8 cellular contexts compared by ENCODE assay signal in the genomic region with DNA sequence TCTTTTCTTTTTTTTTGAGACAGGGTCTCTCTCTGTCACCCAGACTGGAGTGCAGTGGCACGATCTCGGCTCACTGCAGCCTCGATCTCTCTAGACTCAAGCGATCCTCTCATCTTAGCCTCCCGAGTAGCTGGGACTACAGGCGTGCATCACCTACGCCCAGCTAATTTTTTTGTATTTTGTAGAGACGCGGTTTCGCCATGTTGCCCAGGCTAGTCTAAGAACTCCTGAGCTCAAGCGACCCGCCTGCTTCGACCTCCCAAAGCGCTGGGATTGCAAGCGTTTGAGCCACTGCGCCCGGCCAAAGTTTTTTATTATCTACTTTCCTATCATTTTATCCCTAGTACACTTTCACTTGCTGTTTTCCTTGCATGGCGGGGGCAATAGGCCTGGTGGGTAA. TPM values are rescaled to one million over a fixed set of nuclear protein-coding genes. Genes with fewer than 3 reads are reported as not detected.
DNase-seq lines count a peak whose midpoint lies in the region; ATAC-seq, FAIRE-seq and TF ChIP-seq lines count a peak whose summit lies in the region.
"Had no signal": no experiment of that assay in that cellular context is flagged by ENCODE, and none has a peak within 500 bp of the region (broad histone marks: within the 10 kb centered on the region; RNA-seq: fewer than 3 reads in every experiment).

No MANE protein-coding gene starts in this region.

- H3K4me1 ChIP-seq in GM23248 (ENCODE audit: insufficient read depth), result peaks cover 28% of the 10 kb centered on the region
- H3K4me1 ChIP-seq in PC-3 (ENCODE audit: insufficient read depth, low read length), result peaks cover 45% of the 10 kb centered on the region
- H3K4me1 ChIP-seq in endothelial cell of umbilical vein (ENCODE audit: control insufficient read depth, extremely low read depth, insufficient read depth, low read length), result peaks cover 21% of the 10 kb centered on the region
- peaks cover 13% of the 10 kb centered on the region for H3K4me1 ChIP-seq in psoas muscle

- no TSS peak for BruUV-seq in PC-3 (replicated peaks; lab: Mats Ljungman, UMichigan)
- no TSS peak for BruUV-seq in endothelial cell of umbilical vein (replicated peaks; lab: Mats Ljungman, UMichigan)

- H3F3A ChIP-seq in GM23248 (ENCODE audit: insufficient read depth) (no peaks in the 10 kb centered on the region; the same call in 1 of the 2 replicates), PC-3 (ENCODE audit: low read length, unreplicated experiment) (no peaks in the 10 kb centered on the region)

- TF ChIP-seq CTCF in PC-3 (conservative IDR thresholded peaks at IDR 0.05; ENCODE audit: low read depth, low read length) (no peak), endothelial cell of umbilical vein (IDR thresholded peaks at IDR 0.05; ENCODE audit: extremely low read depth in 1 of 2, insufficient read depth in 1 of 2, low read depth in 1 of 2, low read length in 2 of 2) (no peak), psoas muscle (IDR thresholded peaks at IDR 0.05) (no peak)

- no peaks in the 10 kb centered on the region for H3K9me1 ChIP-seq in endothelial cell of umbilical vein (replicated peaks; ENCODE audit: control insufficient read depth, extremely low read depth, insufficient read depth, low read length)

- DNase-seq in GM23248, result no peak
- no peak for DNase-seq in PC-3
- DNase-seq in endothelial cell of umbilical vein (ENCODE audit: low read depth, low spot score), result no peak
- DNase-seq in psoas muscle, result no peak
- no peak for DNase-seq in substantia nigra (lab: John Stamatoyannopoulos, UW)
- DNase-seq in ACHN, result no peak
- no peak for DNase-seq in SK-N-DZ (ENCODE audit: low spot score)
- DNase-seq: activated CD8-positive, alpha-beta memory T cell treated with anti-CD3 and anti-CD28 coated beads, Interleukin-2, amount 50 U/mL, for 48 hours had no signal

- TF ChIP-seq POLR2A in endothelial cell of umbilical vein (IDR thresholded peaks at IDR 0.05; ENCODE audit: low read depth, low read length), result no peak

- H3K27me3 ChIP-seq in GM23248 (replicated peaks; ENCODE audit: insufficient read depth) (no peaks in the 10 kb centered on the region), PC-3 (ENCODE audit: low read length) (no peaks in the 10 kb centered on the region), endothelial cell of umbilical vein (ENCODE audit: control insufficient read depth in 2 of 2, insufficient read depth in 2 of 2, low read length in 2 of 2) (no peaks in the 10 kb centered on the region), psoas muscle (ENCODE audit: insufficient read depth in 3 of 3, low read length in 2 of 3) (no peaks in the 10 kb centered on the region)

- H3K4me3 ChIP-seq in GM23248 (peak overlapping the region; percentile 95), PC-3 (ENCODE audit: low read length) (peak overlapping the region; percentile 86), endothelial cell of umbilical vein (replicated peaks in 1 of 3; ENCODE audit: insufficient read depth in 1 of 3, low read depth in 1 of 3, low read length in 3 of 3) (peak overlapping the region; percentile 66 to 86 (median 84)), psoas muscle (peak overlapping the region; percentile 96)

- H3K9me2 ChIP-seq in GM23248 (ENCODE audit: insufficient read depth), result no peaks in the 10 kb centered on the region
- no peaks in the 10 kb centered on the region for H3K9me2 ChIP-seq in PC-3 (replicated peaks; ENCODE audit: low read length)

- dilution Hi-C loops in endothelial cell of umbilical vein (cut with MboI; ENCODE audit: extremely low pct_ligation_motif_present, low sequenced_read_pairs), result no loop called here

- intact Hi-C loops in PC-3 (cut with micrococcal nuclease) (loop anchor here (1.0 to 5.0 kb wide), 2 partner anchors 154 to 173 kb away; a partner anchor contains a TSS), endothelial cell of umbilical vein (cut with micrococcal nuclease) (loop anchor here (2.0 kb wide), 1 partner anchor 47 kb away; no protein-coding TSS in a partner anchor), psoas muscle (cut with DNase I) (loop anchor here (5.0 to 10.0 kb wide), 2 partner anchors 152 to 155 kb away; a partner anchor contains a TSS)

- in situ Hi-C loops in GM23248 (cut with MboI), result no loop called here
- in situ Hi-C loops in ACHN (cut with HindIII; ENCODE audit: low pct_ligation_motif_present, low pct_unique_long_range_greater_than_20kb, low sequenced_read_pairs), result no loop called here

- peak overlapping the region; percentile 92 for H3K9ac ChIP-seq in GM23248
- H3K9ac ChIP-seq in PC-3 (ENCODE audit: low read length), result peak overlapping the region; percentile 93
- peak overlapping the region; percentile 97 for H3K9ac ChIP-seq in endothelial cell of umbilical vein (replicated peaks; ENCODE audit: extremely low read depth, insufficient read depth, low read length)

- H3K27ac ChIP-seq in GM23248 (peak overlapping the region; percentile 82; the same call in 1 of the 2 replicates), PC-3 (ENCODE audit: low read length) (peak overlapping the region; percentile 78), endothelial cell of umbilical vein (ENCODE audit: insufficient read depth, low read depth, low read length) (peak overlapping the region; percentile 88), psoas muscle (no peak overlapping the region), substantia nigra (ENCODE audit: low read depth, low read length, poor library complexity, severe bottlenecking) (no peak overlapping the region)

- 93 to 94% methylated on average over 18 of the region's 18 CpGs for WGBS in GM23248 (ENCODE audit: low coverage in 1 of 2, low lambda C conversion rate in 2 of 2, missing lambda C conversion rate in 2 of 2), 2 experiments
- 88 to 94% (median 92%) methylated on average over 18 of the region's 18 CpGs for WGBS in psoas muscle, 3 donors

- H4K20me1 ChIP-seq in GM23248 (ENCODE audit: insufficient read depth), result no peaks in the 10 kb centered on the region
- no peaks in the 10 kb centered on the region for H4K20me1 ChIP-seq in PC-3 (ENCODE audit: low read length)
- H4K20me1 ChIP-seq in endothelial cell of umbilical vein (replicated peaks; ENCODE audit: control insufficient read depth, extremely low read depth, insufficient read depth, low read length), result peaks cover 3% of the 10 kb centered on the region

- ATAC-seq in PC-3, result no peak
- no peak for ATAC-seq in psoas muscle

- H2AFZ ChIP-seq in GM23248, result no peak overlapping the region
- H2AFZ ChIP-seq in PC-3 (ENCODE audit: low read length), result peak overlapping the region; percentile 80; the same call in 1 of the 2 replicates
- no peak overlapping the region for H2AFZ ChIP-seq in endothelial cell of umbilical vein (ENCODE audit: low read depth, low read length)

- POLR2A ChIA-PET in PC-3 (lab: Charles Lee; ENCODE audit: unreplicated experiment) (no interaction called here), endothelial cell of umbilical vein (lab: Charles Lee) (no interaction called here)

- peak overlapping the region; percentile 93 for H3K4me2 ChIP-seq in GM23248 (ENCODE audit: unreplicated experiment)
- peak overlapping the region; percentile 88 for H3K4me2 ChIP-seq in PC-3 (ENCODE audit: low read length)
- H3K4me2 ChIP-seq in endothelial cell of umbilical vein (ENCODE audit: insufficient read depth, low read length), result peak overlapping the region; percentile 96

- CTCF ChIA-PET in PC-3 (lab: Charles Lee) (interaction anchor here (0.6 to 0.9 kb wide), 2 partner anchors 47 to 170 kb away, joined by 5 to 8 read pairs; no protein-coding TSS in a partner anchor), endothelial cell of umbilical vein (lab: Charles Lee) (interaction anchor here (0.7 to 2.5 kb wide), 4 partner anchors 14 to 47 kb away, joined by 3 to 21 read pairs (median 5); no protein-coding TSS in a partner anchor)

- no peak for FAIRE-seq in endothelial cell of umbilical vein (lab: Jason Lieb, UNC)

- H3K79me2 ChIP-seq in GM23248 (ENCODE audit: insufficient read depth) (peaks cover 97% of the 10 kb centered on the region), PC-3 (ENCODE audit: low read length) (peaks cover 87% of the 10 kb centered on the region), endothelial cell of umbilical vein (ENCODE audit: control insufficient read depth, insufficient read depth, low read length) (peaks cover 65% of the 10 kb centered on the region)

- H3K36me3 ChIP-seq in GM23248 (ENCODE audit: low read depth) (no peaks in the 10 kb centered on the region), PC-3 (ENCODE audit: low read depth, low read length) (peaks cover 10% of the 10 kb centered on the region), endothelial cell of umbilical vein (ENCODE audit: control insufficient read depth in 2 of 2, extremely low read depth in 1 of 2, insufficient read depth in 2 of 2, low read length in 2 of 2) (peaks cover 0 to 2% of the 10 kb centered on the region in 2 experiments), psoas muscle (ENCODE audit: insufficient read depth in 1 of 2, low read depth in 1 of 2) (peaks cover 0 to 7% of the 10 kb centered on the region in 2 donors)

- H3K9me3 ChIP-seq in GM23248 (ENCODE audit: low read depth), result no peaks in the 10 kb centered on the region
- H3K9me3 ChIP-seq in PC-3 (ENCODE audit: low read length), result no peaks in the 10 kb centered on the region
- no peaks in the 10 kb centered on the region for H3K9me3 ChIP-seq in endothelial cell of umbilical vein (replicated peaks; ENCODE audit: control insufficient read depth, insufficient read depth, low read length)
- no peaks in the 10 kb centered on the region for H3K9me3 ChIP-seq in psoas muscle

RNA-seq across cellular contexts. Expression of a gene that starts 1.4 kb away (rescaled TPM):
- 61.9 and 250 TPM in 2 replicates for total RNA-seq in GM23248 (2014; rRNA removed; shearing (Covaris generic))
- 32.6 and 38.8 TPM in 2 replicates for polyA plus RNA-seq in GM23248 (2016; fragmentation: Nextera tagmentation; extraction: Ambion mirVana)
- 94.6 and 107 TPM in 2 replicates for total RNA-seq in PC-3 (2014; rRNA removed)
- total RNA-seq in endothelial cell of umbilical vein, result 96.4 and 97.4 TPM in 2 replicates
- 20.8 and 30.9 TPM in 2 replicates for polyA plus RNA-seq in endothelial cell of umbilical vein
- 41.3 and 42.5 TPM in 2 replicates for polyA plus RNA-seq in endothelial cell of umbilical vein (2011; cell fraction: cytosol; rRNA removed)
- polyA plus RNA-seq in endothelial cell of umbilical vein (2011; cell fraction: nucleus; rRNA removed), result 122 and 152 TPM in 2 replicates
- polyA plus RNA-seq in endothelial cell of umbilical vein (2012), result 55.7 and 56.5 TPM in 2 replicates
- 113 and 136 TPM in 2 replicates for polyA minus RNA-seq in endothelial cell of umbilical vein
- polyA minus RNA-seq in endothelial cell of umbilical vein (2011; cell fraction: cytosol; rRNA and poly(A)+ RNA removed), result 44.5 TPM
- polyA minus RNA-seq in endothelial cell of umbilical vein (2011; cell fraction: nucleus; rRNA and poly(A)+ RNA removed), result 70.8 and 109 TPM in 2 replicates
- total RNA-seq in psoas muscle, result 10 to 100 TPM; 12.0 to 37.9 (median 23.8) TPM
- polyA plus RNA-seq in psoas muscle, result 10 to 100 TPM in 1 of 3 donors, 1 to 10 TPM in 2; 3.3 to 14.3 (median 7.5) TPM
- polyA plus RNA-seq in SK-N-DZ (2014; cell fraction: cytosol; rRNA removed), result 50.4 and 118 TPM in 2 replicates
- polyA plus RNA-seq in SK-N-DZ (2014; cell fraction: nucleus; rRNA removed), result 23.1 and 25.2 TPM in 2 replicates

RNA-seq across cellular contexts. Expression of a gene that starts 54.6 kb away (rescaled TPM):
- total RNA-seq in GM23248 (2014; rRNA removed; shearing (Covaris generic)), result not detected in 2 replicates
- 0.08 TPM in 1 of 2 replicates, not detected in the other for polyA plus RNA-seq in GM23248 (2016; fragmentation: Nextera tagmentation; extraction: Ambion mirVana)
- total RNA-seq in PC-3 (2014; rRNA removed), result not detected in 2 replicates
- total RNA-seq in endothelial cell of umbilical vein, result not detected in 2 replicates
- polyA plus RNA-seq in endothelial cell of umbilical vein, result not detected in 2 replicates
- not detected in 2 replicates for polyA plus RNA-seq in endothelial cell of umbilical vein (2011; cell fraction: cytosol; rRNA removed)
- not detected in 2 replicates for polyA plus RNA-seq in endothelial cell of umbilical vein (2011; cell fraction: nucleus; rRNA removed)
- 0.09 TPM in 1 of 2 replicates, not detected in the other for polyA plus RNA-seq in endothelial cell of umbilical vein (2012)
- polyA minus RNA-seq in endothelial cell of umbilical vein, result not detected in 2 replicates
- not detected for polyA minus RNA-seq in endothelial cell of umbilical vein (2011; cell fraction: cytosol; rRNA and poly(A)+ RNA removed)
- polyA minus RNA-seq in endothelial cell of umbilical vein (2011; cell fraction: nucleus; rRNA and poly(A)+ RNA removed), result not detected in 2 replicates
- total RNA-seq in psoas muscle, result not detected
- not detected for polyA plus RNA-seq in psoas muscle
- polyA plus RNA-seq in SK-N-DZ (2014; cell fraction: cytosol; rRNA removed), result not detected in 2 replicates
- polyA plus RNA-seq in SK-N-DZ (2014; cell fraction: nucleus; rRNA removed), result not detected in 2 replicates

Comparison
In these comparisons a context has a peak if more than half of its experiments do, and no peak if none do; other contexts are left out.
1. H3K27ac ChIP-seq: peak in GM23248 (single experiment), PC-3 (single experiment) and endothelial cell of umbilical vein (single experiment); none in psoas muscle (single experiment) and substantia nigra (single experiment).
2. Peak in every context shown above with its lines, with median percentiles within 50 percentile points of each other: H3K4me2 ChIP-seq, H3K4me3 ChIP-seq and H3K9ac ChIP-seq.